ENCODE assay signal across 9 cellular contexts in the genomic region with DNA sequence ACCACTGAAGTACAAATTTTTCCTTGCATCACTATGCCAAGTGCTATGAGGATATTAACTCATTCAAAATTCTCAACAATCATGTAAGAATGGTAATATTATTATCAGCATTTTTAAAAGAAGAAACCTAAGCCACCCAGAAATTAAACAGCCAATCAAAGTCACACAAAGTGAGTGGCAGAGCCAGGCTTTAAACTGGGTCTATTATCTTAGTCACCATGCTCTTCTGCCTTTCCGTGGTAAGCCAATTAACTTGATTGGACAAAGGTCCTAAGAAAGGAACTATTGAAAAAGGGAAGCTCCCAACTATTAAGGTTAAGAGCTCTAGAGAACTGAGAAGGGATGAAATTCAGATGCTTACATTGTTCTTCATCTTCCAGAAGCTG.
DNase-seq lines count a peak whose midpoint lies in the region; ATAC-seq and TF ChIP-seq lines count a peak whose summit lies in the region.
"Had no signal": no experiment of that assay in that cellular context is flagged by ENCODE, and none has a peak within 500 bp of the region (broad histone marks: within the 10 kb centered on the region; RNA-seq: fewer than 3 reads in every experiment).

No MANE protein-coding gene starts in this region.

- BruUV-seq in Caco-2 (replicated peaks; lab: Mats Ljungman, UMichigan) = no TSS peak

- peaks cover under 1% of the 10 kb centered on the region for H3K9me3 Mint-ChIP-seq in activated naive CD8-positive, alpha-beta T cell treated with anti-CD3 and anti-CD28 coated beads, Interleukin-2, amount 50 U/mL, for 24 hours
- H3K9me3 Mint-ChIP-seq in Caco-2 (ENCODE audit: unreplicated experiment) = no peaks in the 10 kb centered on the region

- no peaks in the 10 kb centered on the region for H3K4me1 ChIP-seq in Caco-2
- H3K4me1 ChIP-seq: left ventricle myocardium inferior had no signal

- peak overlapping the region; percentile 25 for H3K4me3 ChIP-seq in GM06990 (replicated peaks; ENCODE audit: low read depth, low read length)
- no peak overlapping the region for H3K4me3 ChIP-seq in Caco-2 (ENCODE audit: low read depth, low read length)
- H3K4me3 ChIP-seq: left ventricle myocardium inferior had no signal

- TF ChIP-seq CTCF in GM06990 (IDR thresholded peaks at IDR 0.05; ENCODE audit: insufficient read depth, low read length, poor library complexity, severe bottlenecking) = no peak
- TF ChIP-seq CTCF in Caco-2 (IDR thresholded peaks at IDR 0.05; ENCODE audit: insufficient read depth in 1 of 2, low read depth in 1 of 2, low read length in 1 of 2, severe bottlenecking in 1 of 2, unreplicated experiment in 1 of 2) = no peak

- POLR2A ChIA-PET in Caco-2 (lab: Charles Lee) = no interaction called here

- H3K27ac Mint-ChIP-seq in activated naive CD8-positive, alpha-beta T cell treated with anti-CD3 and anti-CD28 coated beads, Interleukin-2, amount 50 U/mL, for 24 hours = peak overlapping the region; percentile 82
- H3K27ac Mint-ChIP-seq in Caco-2 (ENCODE audit: unreplicated experiment) = no peak overlapping the region

- ATAC-seq in GM19023 (IDR thresholded peaks at IDR 0.05; ENCODE audit: unreplicated experiment) = peak; percentile 8
- ATAC-seq in HG03175 (IDR thresholded peaks at IDR 0.05; ENCODE audit: unreplicated experiment) = peak; percentile 9
- ATAC-seq in activated naive CD8-positive, alpha-beta T cell treated with anti-CD3 and anti-CD28 coated beads, Interleukin-2, amount 50 U/mL, for 24 hours = no peak

- peaks cover 36% of the 10 kb centered on the region for H3K4me1 Mint-ChIP-seq in activated naive CD8-positive, alpha-beta T cell treated with anti-CD3 and anti-CD28 coated beads, Interleukin-2, amount 50 U/mL, for 24 hours
- no peaks in the 10 kb centered on the region for H3K4me1 Mint-ChIP-seq in Caco-2 (ENCODE audit: low read depth, unreplicated experiment)

- no peaks in the 10 kb centered on the region for H3K27me3 Mint-ChIP-seq in activated naive CD8-positive, alpha-beta T cell treated with anti-CD3 and anti-CD28 coated beads, Interleukin-2, amount 50 U/mL, for 24 hours
- peaks cover 4% of the 10 kb centered on the region for H3K27me3 Mint-ChIP-seq in Caco-2 (ENCODE audit: insufficient read depth, unreplicated experiment)

- peaks cover 2% of the 10 kb centered on the region for H3K36me3 Mint-ChIP-seq in activated naive CD8-positive, alpha-beta T cell treated with anti-CD3 and anti-CD28 coated beads, Interleukin-2, amount 50 U/mL, for 24 hours (ENCODE audit: low read depth)
- H3K36me3 Mint-ChIP-seq in Caco-2 (ENCODE audit: insufficient read depth, unreplicated experiment) = no peaks in the 10 kb centered on the region

- no peaks in the 10 kb centered on the region for H3K9me3 ChIP-seq in Caco-2
- H3K9me3 ChIP-seq: left ventricle myocardium inferior had no signal

- H3K27me3 ChIP-seq in GM06990 (replicated peaks; ENCODE audit: control insufficient read depth, insufficient read depth, low read length) = no peaks in the 10 kb centered on the region
- H3K27me3 ChIP-seq in Caco-2 (replicated peaks; ENCODE audit: control insufficient read depth, insufficient read depth, low read length) = no peaks in the 10 kb centered on the region

- DNase-seq in GM06990 (ENCODE audit: extremely low read depth, insufficient read length) (no peak), NCI-H1417 treated with DMSO at 0.1 percent for 48 hours (lab: John Stamatoyannopoulos, UW) (no peak), Caco-2 (no peak), NCI-H526 treated with DMSO at 0.1 percent for 48 hours (lab: John Stamatoyannopoulos, UW) (no peak)
- no peak for DNase-seq in activated naive CD8-positive, alpha-beta T cell treated with anti-CD3 and anti-CD28 coated beads, Interleukin-2, amount 50 U/mL, for 24 hours
- DNase-seq: left ventricle myocardium inferior, NCI-H1436 had no signal

- CTCF ChIA-PET in Caco-2 (lab: Charles Lee) = no interaction called here

- H3K4me3 Mint-ChIP-seq in activated naive CD8-positive, alpha-beta T cell treated with anti-CD3 and anti-CD28 coated beads, Interleukin-2, amount 50 U/mL, for 24 hours = peak overlapping the region; percentile 73
- no peak overlapping the region for H3K4me3 Mint-ChIP-seq in Caco-2 (ENCODE audit: unreplicated experiment)

- H3K36me3 ChIP-seq in GM06990 (ENCODE audit: control insufficient read depth, insufficient read depth, low read length) (no peaks in the 10 kb centered on the region), Caco-2 (ENCODE audit: control insufficient read depth, insufficient read depth, low read length) (no peaks in the 10 kb centered on the region)
- H3K36me3 ChIP-seq: left ventricle myocardium inferior had no signal

- intact Hi-C loops in Caco-2 (cut with micrococcal nuclease; ENCODE audit: unreplicated experiment) = no loop called here
